ENCODE assay signal across 15 cellular contexts in genomic region chr5:142826093-142826492, GRCh38. TPM values are rescaled to one million over a fixed set of nuclear protein-coding genes. Genes with fewer than 3 reads are reported as not detected.
DNase-seq lines count a peak whose midpoint lies in the region; ATAC-seq and TF ChIP-seq lines count a peak whose summit lies in the region.
"Had no signal": no experiment of that assay in that cellular context is flagged by ENCODE, and none has a peak within 500 bp of the region (broad histone marks: within the 10 kb centered on the region; RNA-seq: fewer than 3 reads in every experiment).

No MANE protein-coding gene starts in this region.

- POLR2A ChIA-PET in WTC11 (lab: Charles Lee) = no interaction called here

- no peaks in the 10 kb centered on the region for H3K27me3 Mint-ChIP-seq in WTC11 (ENCODE audit: low read depth)
- H3K27me3 Mint-ChIP-seq in stimulated activated naive CD8-positive, alpha-beta T cell treated with anti-CD3 and anti-CD28 coated beads, Interleukin-15, amount 100 ng/mL, for 72 hours = no peaks in the 10 kb centered on the region
- H3K27me3 Mint-ChIP-seq: activated naive CD8-positive, alpha-beta T cell treated with anti-CD3 and anti-CD28 coated beads for 36 hours; central memory CD8-positive, alpha-beta T cell; T-cell had no signal

- no peaks in the 10 kb centered on the region for H3K9me3 Mint-ChIP-seq in WTC11
- H3K9me3 Mint-ChIP-seq in stimulated activated naive CD8-positive, alpha-beta T cell treated with anti-CD3 and anti-CD28 coated beads, Interleukin-15, amount 100 ng/mL, for 72 hours = no peaks in the 10 kb centered on the region
- H3K9me3 Mint-ChIP-seq: activated naive CD8-positive, alpha-beta T cell treated with anti-CD3 and anti-CD28 coated beads for 36 hours; central memory CD8-positive, alpha-beta T cell had no signal

- H3K4me1 Mint-ChIP-seq in WTC11 = peaks cover 63% of the 10 kb centered on the region
- peaks cover 89% of the 10 kb centered on the region for H3K4me1 Mint-ChIP-seq in stimulated activated naive CD8-positive, alpha-beta T cell treated with anti-CD3 and anti-CD28 coated beads, Interleukin-15, amount 100 ng/mL, for 72 hours

- H3K27ac ChIP-seq in heart left ventricle = peak overlapping the region in 11 of 12 donors; percentile 22 to 75 (median 55)
- peak overlapping the region in 3 of 4 donors; percentile 52 to 86 (median 80) for H3K27ac ChIP-seq in transverse colon
- H3K27ac ChIP-seq in foreskin keratinocyte = no peak overlapping the region

- H3K27me3 ChIP-seq in heart left ventricle (no peaks in the 10 kb centered on the region), transverse colon (no peaks in the 10 kb centered on the region), foreskin keratinocyte (no peaks in the 10 kb centered on the region)

- TF ChIP-seq POLR2A in heart left ventricle (IDR thresholded peaks at IDR 0.05) = no peak
- no peak for TF ChIP-seq POLR2A in transverse colon (IDR thresholded peaks at IDR 0.05)

- H3K4me3 Mint-ChIP-seq in WTC11 = no peak overlapping the region
- H3K4me3 Mint-ChIP-seq in stimulated activated naive CD8-positive, alpha-beta T cell treated with anti-CD3 and anti-CD28 coated beads, Interleukin-15, amount 100 ng/mL, for 72 hours = peak overlapping the region in 1 of 2 donors; percentile 23
- H3K4me3 Mint-ChIP-seq: activated naive CD8-positive, alpha-beta T cell treated with anti-CD3 and anti-CD28 coated beads for 36 hours; T-cell had no signal

- H3K4me3 ChIP-seq in heart left ventricle = peak overlapping the region in 6 of 12 donors; percentile 7 to 34 (median 20)
- H3K4me3 ChIP-seq in transverse colon = no peak overlapping the region

- H3K4me1 ChIP-seq in heart left ventricle (peaks cover 0 to 96% (median 78%) of the 10 kb centered on the region in 12 donors), transverse colon (peaks cover 16 to 88% (median 65%) of the 10 kb centered on the region in 4 donors), foreskin keratinocyte (peaks cover 29% of the 10 kb centered on the region)

- peak overlapping the region; percentile 6; the same call in 1 of the 2 replicates for H3K27ac Mint-ChIP-seq in WTC11
- H3K27ac Mint-ChIP-seq in stimulated activated naive CD8-positive, alpha-beta T cell treated with anti-CD3 and anti-CD28 coated beads, Interleukin-15, amount 100 ng/mL, for 72 hours = peak overlapping the region in 1 of 2 donors; percentile 28
- H3K27ac Mint-ChIP-seq: T-cell had no signal

- peaks cover 0 to 5% (median 0%) of the 10 kb centered on the region in 12 donors for H3K9me3 ChIP-seq in heart left ventricle
- no peaks in the 10 kb centered on the region for H3K9me3 ChIP-seq in transverse colon

- TF ChIP-seq CTCF in heart left ventricle (IDR thresholded peaks at IDR 0.05) (no peak), WTC11 (IDR thresholded peaks at IDR 0.05) (no peak), transverse colon (IDR thresholded peaks at IDR 0.05) (no peak), foreskin keratinocyte (conservative IDR thresholded peaks at IDR 0.05) (no peak)

- in situ Hi-C loops in transverse colon (cut with MboI; ENCODE audit: low pct_ligation_motif_present in 1 of 4, low pct_unique_long_range_greater_than_20kb in 1 of 4, low sequenced_read_pairs in 3 of 4) = no loop called here

- WGBS in heart left ventricle, 4 donors = 55 to 70% (median 61%) methylated on average over 5 of the region's 5 CpGs
- WGBS in transverse colon (ENCODE audit: low coverage in 1 of 2), 2 donors = 79 to 82% methylated on average over 5 of the region's 5 CpGs

- intact Hi-C loops in heart left ventricle (cut with DNase I) = loop anchor here in 3 of 10 donors (5.0 kb wide), 3 partner anchors 36 to 44 kb away; no protein-coding TSS in a partner anchor
- intact Hi-C loops in left ventricle myocardium superior (cut with micrococcal nuclease) = no loop called here
- intact Hi-C loops in transverse colon (cut with DNase I; ENCODE audit: low total_unique reads) = no loop called here

- no peaks in the 10 kb centered on the region for H3K36me3 Mint-ChIP-seq in WTC11
- H3K36me3 Mint-ChIP-seq: activated naive CD8-positive, alpha-beta T cell treated with anti-CD3 and anti-CD28 coated beads for 36 hours had no signal

- DNase-seq in heart left ventricle (no peak), left ventricle myocardium superior (no peak), WTC11 (ENCODE audit: low spot score) (no peak), kidney tubule cell (ENCODE audit: low spot score) (peak; percentile 32), transverse colon (no peak), foreskin keratinocyte (no peak)
- DNase-seq in stimulated activated naive CD8-positive, alpha-beta T cell treated with anti-CD3 and anti-CD28 coated beads, Interleukin-15, amount 100 ng/mL, for 72 hours = no peak
- DNase-seq: activated CD4-positive, CD25-positive, alpha-beta regulatory T cell; erythroblast; NCI-H187 treated with DMSO at 0.1 percent for 48 hours; stimulated activated CD4-positive, alpha-beta T cell treated with anti-CD3 and anti-CD28 coated beads, Interleukin-12 subunit alpha, Interleukin-12 subunit beta, amount 100 ng/mL, for 4 hours; T-cell had no signal

- TF ChIP-seq EP300 in transverse colon (IDR thresholded peaks at IDR 0.05; ENCODE audit: low read depth) = no peak

- ATAC-seq in heart left ventricle (no peak), left ventricle myocardium superior (no peak), WTC11 (no peak), foreskin keratinocyte (no peak), HG03565 (IDR thresholded peaks at IDR 0.05; ENCODE audit: unreplicated experiment) (no peak)
- no peak for ATAC-seq in stimulated activated naive CD8-positive, alpha-beta T cell treated with anti-CD3 and anti-CD28 coated beads, Interleukin-15, amount 100 ng/mL, for 72 hours

- H3K36me3 ChIP-seq in heart left ventricle (no peaks in the 10 kb centered on the region), transverse colon (no peaks in the 10 kb centered on the region)

- CTCF ChIA-PET in WTC11 (lab: Charles Lee) = no interaction called here

TF ChIP-seq in WTC11, 78 proteins besides CTCF, POLR2A, EP300 and RAD21:
- TF ChIP-seq MLX (CRISPR knock-in tag; IDR thresholded peaks at IDR 0.05) (no peak), KAT7 (CRISPR knock-in tag; IDR thresholded peaks at IDR 0.05; ENCODE audit: borderline replicate concordance) (no peak), FOXJ3 (CRISPR knock-in tag; IDR thresholded peaks at IDR 0.05; ENCODE audit: borderline replicate concordance) (no peak), NFE2L1 (CRISPR knock-in tag; IDR thresholded peaks at IDR 0.05) (no peak), AFF4 (CRISPR knock-in tag; IDR thresholded peaks at IDR 0.05; ENCODE audit: borderline replicate concordance) (no peak)

RNA-seq across cellular contexts. Expression of gene ARHGAP26, which starts 55.9 kb away (rescaled TPM):
- 10 to 100 TPM; 22.9 to 52.1 (median 35.6) TPM for total RNA-seq in heart left ventricle
- polyA plus RNA-seq in heart left ventricle = 10 to 100 TPM; 11.9 to 18.2 TPM
- total RNA-seq in left ventricle myocardium superior = 34.9 TPM
- total RNA-seq in WTC11 (2021) = 19.1 to 22.3 TPM (median 21.8 TPM) in 3 replicates
- total RNA-seq in transverse colon = 10 to 100 TPM; 61.0 to 76.7 (median 61.2) TPM
- total RNA-seq in foreskin keratinocyte = 6.8 and 9.3 TPM in 2 replicates
- polyA plus RNA-seq in foreskin keratinocyte = 5.1 and 5.3 TPM in 2 replicates
